In genomic region chr7:127650842-127651555, GRCh38 we compare ENCODE assay signal across 7 cellular contexts. TPM values are rescaled to one million over a fixed set of nuclear protein-coding genes. Genes with fewer than 3 reads are reported as not detected.
A peak's percentile ranks its signal among the peaks of the same experiment; 100 is the strongest.
DNase-seq lines count a peak whose midpoint lies in the region; ATAC-seq, FAIRE-seq and TF ChIP-seq lines count a peak whose summit lies in the region.

No MANE protein-coding gene starts in this region.

- H3K27ac Mint-ChIP-seq in astrocyte (ENCODE audit: unreplicated experiment) = peak overlapping the region; percentile 100
- peak overlapping the region; percentile 99 for H3K27ac Mint-ChIP-seq in stimulated activated naive B cell treated with anti-CD40 and anti-IgM and Interleukin-4, amounts not matched to agents 10 μg/mL and 1 μg/mL and 100 μg/mL, for 72 hours

- H3K9ac ChIP-seq in astrocyte (ENCODE audit: low read length) = peak overlapping the region; percentile 96
- H3K9ac ChIP-seq in iPS-18a (ENCODE audit: low read length) = peak overlapping the region; percentile 86

- H3K4me1 ChIP-seq in astrocyte (ENCODE audit: insufficient read depth, low read length) (peaks cover 25% of the 10 kb centered on the region), iPS-18a (ENCODE audit: control insufficient read depth, low read depth, low read length) (peaks cover 17% of the 10 kb centered on the region)

- H3K36me3 ChIP-seq in astrocyte (ENCODE audit: insufficient read depth, low read length) (no peaks in the 10 kb centered on the region), iPS-18a (ENCODE audit: control insufficient read depth, low read depth, low read length) (peaks cover 3% of the 10 kb centered on the region)

- peak overlapping the region; percentile 95 for H3K4me2 ChIP-seq in astrocyte (ENCODE audit: low read length)

- H3K9me3 ChIP-seq in astrocyte (ENCODE audit: insufficient read depth, low read depth, low read length) (no peaks in the 10 kb centered on the region), iPS-18a (ENCODE audit: control insufficient read depth, low read depth, low read length) (no peaks in the 10 kb centered on the region)

- H3K79me2 ChIP-seq in astrocyte (ENCODE audit: insufficient read depth, low read length) = peaks cover 41% of the 10 kb centered on the region

- H2AFZ ChIP-seq in astrocyte (ENCODE audit: low read depth, low read length) = peak overlapping the region; percentile 87

- DNase-seq in MV-4-11 (lab: John Stamatoyannopoulos, UW) (peak; percentile 24), astrocyte (ENCODE audit: low read depth) (peak; percentile 52)
- DNase-seq in stimulated activated naive B cell treated with anti-CD40 and anti-IgM and Interleukin-4, amounts not matched to agents 10 μg/mL and 1 μg/mL and 100 μg/mL, for 72 hours = no peak

- no peak for FAIRE-seq in astrocyte (lab: Jason Lieb, UNC)

- H3K4me3 ChIP-seq in astrocyte (ENCODE audit: insufficient read depth, low read depth, low read length) = peak overlapping the region; percentile 62
- H3K4me3 ChIP-seq in iPS-18a (ENCODE audit: low read length) = peak overlapping the region; percentile 97

- peak; percentile 1 for ATAC-seq in GM18867 (IDR thresholded peaks at IDR 0.05; ENCODE audit: unreplicated experiment)
- no peak for ATAC-seq in stimulated activated naive B cell treated with anti-CD40 and anti-IgM and Interleukin-4, amounts not matched to agents 10 μg/mL and 1 μg/mL and 100 μg/mL, for 72 hours (replicated peaks)
- ATAC-seq in GM21381 (IDR thresholded peaks at IDR 0.05; ENCODE audit: unreplicated experiment) = no peak
- ATAC-seq in HG03469 (IDR thresholded peaks at IDR 0.05; ENCODE audit: unreplicated experiment) = no peak

- no peak for TF ChIP-seq CTCF in astrocyte (IDR thresholded peaks at IDR 0.05; ENCODE audit: insufficient read depth, low read depth, low read length)

- H4K20me1 ChIP-seq in astrocyte (ENCODE audit: insufficient read depth, low read length) = peaks cover 37% of the 10 kb centered on the region

- no peaks in the 10 kb centered on the region for H3K36me3 Mint-ChIP-seq in astrocyte (ENCODE audit: low read depth, unreplicated experiment)
- H3K36me3 Mint-ChIP-seq in stimulated activated naive B cell treated with anti-CD40 and anti-IgM and Interleukin-4, amounts not matched to agents 10 μg/mL and 1 μg/mL and 100 μg/mL, for 72 hours = peaks cover 18 to 34% of the 10 kb centered on the region in 2 donors

- H3K27me3 ChIP-seq in astrocyte (ENCODE audit: insufficient read depth, low read length) (no peaks in the 10 kb centered on the region), iPS-18a (ENCODE audit: control insufficient read depth, insufficient read depth, low read length) (no peaks in the 10 kb centered on the region)

- no peaks in the 10 kb centered on the region for H3K27me3 Mint-ChIP-seq in astrocyte (ENCODE audit: low read depth, unreplicated experiment)
- H3K27me3 Mint-ChIP-seq in stimulated activated naive B cell treated with anti-CD40 and anti-IgM and Interleukin-4, amounts not matched to agents 10 μg/mL and 1 μg/mL and 100 μg/mL, for 72 hours = peaks cover 6 to 10% of the 10 kb centered on the region in 2 donors

- H3K4me1 Mint-ChIP-seq in astrocyte (ENCODE audit: low read depth, unreplicated experiment) = peaks cover 17% of the 10 kb centered on the region
- peaks cover 23 to 26% of the 10 kb centered on the region in 2 donors for H3K4me1 Mint-ChIP-seq in stimulated activated naive B cell treated with anti-CD40 and anti-IgM and Interleukin-4, amounts not matched to agents 10 μg/mL and 1 μg/mL and 100 μg/mL, for 72 hours

- H3K4me3 Mint-ChIP-seq in astrocyte (ENCODE audit: unreplicated experiment) = no peak overlapping the region
- peak overlapping the region; percentile 95 to 99 for H3K4me3 Mint-ChIP-seq in stimulated activated naive B cell treated with anti-CD40 and anti-IgM and Interleukin-4, amounts not matched to agents 10 μg/mL and 1 μg/mL and 100 μg/mL, for 72 hours

- H3K27ac ChIP-seq in astrocyte (ENCODE audit: low read depth, low read length) = peak overlapping the region; percentile 97
- H3K27ac ChIP-seq in iPS-18a (ENCODE audit: low read length) = peak overlapping the region; percentile 86

- H3K9me3 Mint-ChIP-seq in astrocyte (ENCODE audit: unreplicated experiment) = no peaks in the 10 kb centered on the region
- no peaks in the 10 kb centered on the region for H3K9me3 Mint-ChIP-seq in stimulated activated naive B cell treated with anti-CD40 and anti-IgM and Interleukin-4, amounts not matched to agents 10 μg/mL and 1 μg/mL and 100 μg/mL, for 72 hours

RNA-seq across cellular contexts. Expression of gene SND1, which starts 1.0 kb away (rescaled TPM):
- total RNA-seq in astrocyte = 267 and 278 TPM in 2 replicates

RNA-seq across cellular contexts. Expression of gene PAX4, which starts 33.1 kb away (rescaled TPM):
- total RNA-seq in astrocyte = not detected in 2 replicates

RNA-seq across cellular contexts. Expression of gene FSCN3, which starts 57.5 kb away (rescaled TPM):
- 1.0 TPM in 1 of 2 replicates, not detected in the other for total RNA-seq in astrocyte
